9 cellular contexts compared by ENCODE assay signal in genomic region chr19:3389876-3390361, GRCh38. TPM values are rescaled to one million over a fixed set of nuclear protein-coding genes. Genes with fewer than 3 reads are reported as not detected.
DNase-seq lines count a peak whose midpoint lies in the region; ATAC-seq, FAIRE-seq and TF ChIP-seq lines count a peak whose summit lies in the region.
"Had no signal": no experiment of that assay in that cellular context is flagged by ENCODE, and none has a peak within 500 bp of the region (broad histone marks: within the 10 kb centered on the region; RNA-seq: fewer than 3 reads in every experiment).

No MANE protein-coding gene starts in this region.

- peak overlapping the region in 1 of 2 experiments; percentile 68; a peak in 1 of 4 replicates for H3K9ac ChIP-seq in K562 (ENCODE audit: insufficient read depth in 1 of 2, low read depth in 2 of 2, low read length in 2 of 2)
- no peak overlapping the region for H3K9ac ChIP-seq in HepG2 (ENCODE audit: insufficient read depth, low read depth, low read length)

- no peak for TF ChIP-seq POLR2A in K562 (conservative IDR thresholded peaks at IDR 0.05)
- TF ChIP-seq POLR2A in HepG2 (IDR thresholded peaks at IDR 0.05; ENCODE audit: insufficient read depth in 1 of 2, low read depth in 2 of 2, low read length in 2 of 2), result no peak
- no peak for TF ChIP-seq POLR2A in transverse colon (IDR thresholded peaks at IDR 0.05)

- no peak for TF ChIP-seq RAD21 in K562 (CRISPR knock-in tag; conservative IDR thresholded peaks at IDR 0.05 in 1 of 2, IDR thresholded peaks at IDR 0.05 in 1 of 2)
- TF ChIP-seq RAD21 in HepG2 (CRISPR knock-in tag; IDR thresholded peaks at IDR 0.05), result no peak

- H3K36me3 ChIP-seq in K562 (ENCODE audit: control insufficient read depth, insufficient read depth, low read length) (peaks cover 81% of the 10 kb centered on the region; the same call in 2 of the 3 replicates), HepG2 (replicated peaks in 1 of 2; ENCODE audit: control insufficient read depth in 1 of 2, insufficient read depth in 2 of 2, low read length in 2 of 2) (0 out of 5 replicates have a peak, but pooled peaks cover 0 to 1% of the 10 kb centered on the region in 2 experiments), transverse colon (no peaks in the 10 kb centered on the region)

- peaks cover 19% of the 10 kb centered on the region for H4K20me1 ChIP-seq in K562 (replicated peaks; ENCODE audit: control insufficient read depth, insufficient read depth, low read length)
- H4K20me1 ChIP-seq in HepG2 (ENCODE audit: insufficient read depth, low read length), result no peaks in the 10 kb centered on the region

- CTCF ChIA-PET in K562 (lab: Yijun Ruan, JAX; ENCODE audit: low intra/inter-chr PET ratio), result no interaction called here
- CTCF ChIA-PET in HepG2 (lab: Yijun Ruan, JAX; ENCODE audit: low intra/inter-chr PET ratio, low total read pairs), result no interaction called here

- TF ChIP-seq EP300 in K562 (IDR thresholded peaks at IDR 0.05; ENCODE audit: low read length) (no peak), HepG2 (IDR thresholded peaks at IDR 0.05; ENCODE audit: low read depth in 2 of 2, low read length in 2 of 2) (no peak), HepG2 (CRISPR knock-in tag; IDR thresholded peaks at IDR 0.05; ENCODE audit: borderline replicate concordance) (no peak), transverse colon (IDR thresholded peaks at IDR 0.05; ENCODE audit: low read depth) (no peak)

- intact Hi-C loops in K562 (cut with micrococcal nuclease), result no loop called here
- intact Hi-C loops in HepG2 (cut with micrococcal nuclease; ENCODE audit: unreplicated experiment), result no loop called here
- intact Hi-C loops in transverse colon (cut with DNase I; ENCODE audit: low total_unique reads), result no loop called here

- peaks cover 14 to 54% of the 10 kb centered on the region in 2 experiments for H3K4me1 ChIP-seq in K562 (replicated peaks in 1 of 2; ENCODE audit: control insufficient read depth in 2 of 2, insufficient read depth in 2 of 2, low read length in 2 of 2)
- H3K4me1 ChIP-seq in HepG2 (ENCODE audit: insufficient read depth, low read length), result peaks cover 27% of the 10 kb centered on the region
- peaks cover 31 to 50% (median 47%) of the 10 kb centered on the region in 4 donors for H3K4me1 ChIP-seq in transverse colon

- DNase-seq in NCI-H146 (lab: John Stamatoyannopoulos, UW) (peak; percentile 18), NCI-H146 treated with DMSO at 0.1 percent for 48 hours (lab: John Stamatoyannopoulos, UW; ENCODE audit: unreplicated experiment) (no peak), K562 (ENCODE audit: extremely low read depth in 1 of 4, low spot score in 3 of 4) (no peak), HepG2 (ENCODE audit: low spot score) (no peak), transverse colon (no peak)
- DNase-seq in activated T-cell treated with anti-CD3 and anti-CD28 coated beads, Interleukin-2, amount 50 U/mL, for 48 hours, result no peak
- DNase-seq: 8988T had no signal

- H3K9me3 ChIP-seq in K562 (replicated peaks; ENCODE audit: control insufficient read depth, insufficient read depth, low read depth, low read length) (0 out of 2 replicates have a peak, but pooled peaks cover 2% of the 10 kb centered on the region), HepG2 (ENCODE audit: low read length) (no peaks in the 10 kb centered on the region), transverse colon (no peaks in the 10 kb centered on the region)

- no peak overlapping the region for H3K4me2 ChIP-seq in K562 (ENCODE audit: insufficient read depth, low read length)
- H3K4me2 ChIP-seq in HepG2 (ENCODE audit: low read depth, low read length), result no peak overlapping the region

- H3K79me2 ChIP-seq in K562 (ENCODE audit: control insufficient read depth, insufficient read depth, low read length) (peaks cover 95% of the 10 kb centered on the region), HepG2 (ENCODE audit: insufficient read depth, low read length) (no peaks in the 10 kb centered on the region)

- ATAC-seq in K562, result no peak
- ATAC-seq in HepG2, result no peak
- ATAC-seq in HG02840 (IDR thresholded peaks at IDR 0.05; ENCODE audit: low FRiP score, unreplicated experiment), result no peak
- no peak for ATAC-seq in GM21526 (IDR thresholded peaks at IDR 0.05; ENCODE audit: low FRiP score, unreplicated experiment)

- in situ Hi-C loops in K562 (cut with MboI) (no loop called here), HepG2 (cut with HindIII; ENCODE audit: extremely low pct_ligation_motif_present, low pct_unique_long_range_greater_than_20kb) (no loop called here), transverse colon (cut with MboI; ENCODE audit: low pct_ligation_motif_present in 1 of 4, low pct_unique_long_range_greater_than_20kb in 1 of 4, low sequenced_read_pairs in 3 of 4) (no loop called here)

- POLR2A ChIA-PET in K562 (lab: Yijun Ruan, JAX) (interaction anchor here (1.3 kb wide), 1 partner anchor 15 kb away, joined by 5 read pairs; no protein-coding TSS in a partner anchor), HepG2 (lab: Yijun Ruan, JAX) (no interaction called here)

- no peak overlapping the region for H3K4me3 ChIP-seq in K562
- no peak overlapping the region for H3K4me3 ChIP-seq in HepG2 (replicated peaks in 1 of 3; ENCODE audit: insufficient read depth in 1 of 3, low read depth in 2 of 3, low read length in 3 of 3)
- H3K4me3 ChIP-seq in transverse colon, result no peak overlapping the region

- H2AFZ ChIP-seq in K562 (ENCODE audit: low read depth, low read length) (no peak overlapping the region), HepG2 (ENCODE audit: low read length) (no peak overlapping the region)

- H3K27me3 ChIP-seq in K562 (ENCODE audit: control insufficient read depth in 2 of 2, insufficient read depth in 2 of 2, low read length in 2 of 2) (no peaks in the 10 kb centered on the region), HepG2 (ENCODE audit: control insufficient read depth in 1 of 2, insufficient read depth in 2 of 2, low read length in 2 of 2) (no peaks in the 10 kb centered on the region), transverse colon (no peaks in the 10 kb centered on the region)

- WGBS in K562 (ENCODE audit: insufficient coverage, low coverage, missing lambda C conversion rate), result 91% methylated on average over 13 of the region's 17 CpGs
- WGBS in HepG2 (ENCODE audit: low lambda C conversion rate), result 95% methylated on average over 17 of the region's 17 CpGs
- 65% methylated on average over 17 of the region's 17 CpGs; no CpG with 5 or more reads in 1 of the 2 donors for WGBS in transverse colon (ENCODE audit: low coverage in 1 of 2), 2 donors

- peaks cover 11% of the 10 kb centered on the region for H3K9me1 ChIP-seq in K562 (ENCODE audit: control insufficient read depth, insufficient read depth, low read length)

- TF ChIP-seq CTCF in K562 (IDR thresholded peaks at IDR 0.05 in 2 of 3, conservative IDR thresholded peaks at IDR 0.05 in 1 of 3; ENCODE audit: insufficient read depth in 2 of 3, low read depth in 1 of 3, low read length in 3 of 3), result no peak
- no peak for TF ChIP-seq CTCF in HepG2 (CRISPR knock-in tag; IDR thresholded peaks at IDR 0.05)
- TF ChIP-seq CTCF in transverse colon (IDR thresholded peaks at IDR 0.05), result no peak

- peak overlapping the region; percentile 30; the same call in 1 of the 3 replicates for H3K27ac ChIP-seq in K562 (ENCODE audit: extremely low read depth, low read depth, low read length)
- H3K27ac ChIP-seq in HepG2 (ENCODE audit: extremely low read length, insufficient read depth, low read length), result no peak overlapping the region
- H3K27ac ChIP-seq in transverse colon, result peak overlapping the region; percentile 83 to 99 (median 90)

- BruUV-seq in K562 (replicated peaks; lab: Mats Ljungman, UMichigan) (no TSS peak), HepG2 (replicated peaks; lab: Mats Ljungman, UMichigan) (no TSS peak)

- FAIRE-seq in K562 (lab: Jason Lieb, UNC) (no peak), HepG2 (lab: Jason Lieb, UNC) (no peak)

RNA-seq across cellular contexts. Expression of gene NFIC, which starts 23.5 kb away (rescaled TPM):
- total RNA-seq in K562 (2011; cell fraction: chromatin; rRNA removed; ENCODE audit: low replicate concordance), result 66.4 and 156 TPM in 2 replicates
- total RNA-seq in K562 (2011; cell fraction: nucleolus; rRNA removed), result 56.2 and 56.5 TPM in 2 replicates
- total RNA-seq in K562 (2011; cell fraction: nucleoplasm; rRNA removed), result 46.9 and 54.0 TPM in 2 replicates
- 14.1 and 15.7 TPM in 2 replicates for total RNA-seq in K562 (2014; rRNA removed)
- 3.0 and 3.7 TPM in 2 replicates for total RNA-seq in K562 (2014; rRNA removed; fragmentation: Illumina TruSeq; extraction: Trizol)
- 6.9 and 8.4 TPM in 2 replicates for total RNA-seq in K562 (2015; rRNA removed; fragmentation: Illumina TruSeq; extraction: Trizol)
- total RNA-seq in K562 (2021), result 57.3 and 62.1 TPM in 2 replicates
- 2.0 and 2.9 TPM in 2 replicates for polyA plus RNA-seq in K562 (2011; rRNA removed)
- 1.8 and 2.6 TPM in 2 replicates for polyA plus RNA-seq in K562 (2011; cell fraction: cytosol; rRNA removed)
- polyA plus RNA-seq in K562 (2011; cell fraction: nucleus; rRNA removed), result 13.2 and 19.2 TPM in 2 replicates
- 20.3 and 20.4 TPM in 2 replicates for polyA plus RNA-seq in K562 (2012)
- 17.2 and 26.2 TPM in 2 replicates for polyA plus RNA-seq in K562 (2014; fragmentation: Illumina TruSeq; extraction: Trizol)
- under 1 TPM; 0.71 to 0.99 TPM for polyA plus RNA-seq in K562 (2014; fragmentation: Nextera tagmentation; extraction: Ambion mirVana)
- 14.1 and 15.9 TPM in 2 replicates for polyA plus RNA-seq in K562 (2014; rRNA removed)
- 4.0 and 4.7 TPM in 2 replicates for polyA minus RNA-seq in K562 (2011; rRNA and poly(A)+ RNA removed)
- polyA minus RNA-seq in K562 (2011; cell fraction: cytosol; rRNA and poly(A)+ RNA removed), result 14.5 and 19.9 TPM in 2 replicates
- polyA minus RNA-seq in K562 (2011; cell fraction: nucleus; rRNA and poly(A)+ RNA removed), result 16.6 and 19.5 TPM in 2 replicates
- 2.5 and 2.9 TPM in 2 replicates for total RNA-seq in HepG2 (2016; rRNA removed; fragmentation: Illumina TruSeq; extraction: Trizol)
- total RNA-seq in HepG2 (2016; cell fraction: cytosol; rRNA removed; fragmentation: Illumina TruSeq; extraction: Trizol; ENCODE audit: low read depth), result 2.9 and 3.0 TPM in 2 replicates
- 3.0 and 3.2 TPM in 2 replicates for total RNA-seq in HepG2 (2016; cell fraction: insoluble cytoplasmic fraction; rRNA removed; fragmentation: Illumina TruSeq; extraction: Trizol)
- total RNA-seq in HepG2 (2016; cell fraction: membrane; rRNA removed; fragmentation: Illumina TruSeq; extraction: Trizol), result 2.5 and 2.9 TPM in 2 replicates
- total RNA-seq in HepG2 (2016; cell fraction: nucleus; rRNA removed; fragmentation: Illumina TruSeq; extraction: Trizol), result 3.8 and 5.6 TPM in 2 replicates
- polyA plus RNA-seq in HepG2 (2011; rRNA removed), result 1.3 and 1.6 TPM in 2 replicates
- polyA plus RNA-seq in HepG2 (2011; cell fraction: cytosol; rRNA removed), result 0.71 and 0.79 TPM in 2 replicates
- 5.1 and 8.1 TPM in 2 replicates for polyA plus RNA-seq in HepG2 (2011; cell fraction: nucleus; rRNA removed)
- polyA plus RNA-seq in HepG2 (2012), result 5.9 and 8.4 TPM in 2 replicates
- 1.1 and 1.4 TPM in 2 replicates for polyA plus RNA-seq in HepG2 (2016; cell fraction: cytosol; fragmentation: Illumina TruSeq; extraction: Trizol; ENCODE audit: low read depth)
- polyA plus RNA-seq in HepG2 (2016; cell fraction: insoluble cytoplasmic fraction; fragmentation: Illumina TruSeq; extraction: Trizol; ENCODE audit: low read depth), result 8.2 and 9.6 TPM in 2 replicates
- polyA plus RNA-seq in HepG2 (2016; cell fraction: membrane; fragmentation: Illumina TruSeq; extraction: Trizol; ENCODE audit: low read depth), result 4.6 and 4.8 TPM in 2 replicates
- polyA plus RNA-seq in HepG2 (2016; cell fraction: nucleus; fragmentation: Illumina TruSeq; extraction: Trizol; ENCODE audit: insufficient read depth, low read depth), result 7.4 and 9.8 TPM in 2 replicates
- polyA minus RNA-seq in HepG2 (2011; rRNA and poly(A)+ RNA removed; ENCODE audit: low replicate concordance), result 5.3 and 16.7 TPM in 2 replicates
- 5.2 and 5.4 TPM in 2 replicates for polyA minus RNA-seq in HepG2 (2011; cell fraction: cytosol; rRNA and poly(A)+ RNA removed)
- 5.1 and 5.3 TPM in 2 replicates for polyA minus RNA-seq in HepG2 (2011; cell fraction: nucleus; rRNA and poly(A)+ RNA removed)
- 100 to 1,000 TPM in 1 of 4 donors, 10 to 100 TPM in 3; 39.9 to 145 (median 68.1) TPM for total RNA-seq in transverse colon
